Comparison of ENCODE assay signal across 18 cellular contexts in the genomic region with DNA sequence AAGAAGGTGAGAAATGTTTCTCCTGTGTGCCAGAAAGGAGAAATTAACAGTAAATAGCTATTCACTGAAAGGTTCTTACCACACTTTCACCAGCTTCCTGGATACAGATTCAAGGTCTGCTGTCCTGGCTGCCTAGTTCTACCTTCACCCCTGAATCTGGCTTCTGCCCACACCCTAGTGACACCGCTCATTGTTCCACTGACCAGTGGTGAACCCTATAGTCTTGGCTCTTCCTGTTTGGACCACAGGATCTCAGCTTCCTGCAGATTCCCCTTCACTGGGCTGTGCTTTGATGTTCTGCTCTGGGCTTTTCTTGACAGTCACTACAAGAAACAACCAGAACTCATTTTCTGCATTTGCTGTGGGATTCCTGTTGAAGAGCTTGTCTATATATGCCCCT.
DNase-seq lines count a peak whose midpoint lies in the region; ATAC-seq, FAIRE-seq and TF ChIP-seq lines count a peak whose summit lies in the region.
"Had no signal": no experiment of that assay in that cellular context is flagged by ENCODE, and none has a peak within 500 bp of the region (broad histone marks: within the 10 kb centered on the region; RNA-seq: fewer than 3 reads in every experiment).

No MANE protein-coding gene starts in this region.

- no peak overlapping the region for H3K9ac ChIP-seq in liver (ENCODE audit: low read depth in 1 of 2, low read length in 2 of 2)
- no peak overlapping the region for H3K9ac ChIP-seq in HepG2 (ENCODE audit: insufficient read depth, low read depth, low read length)
- H3K9ac ChIP-seq: KMS-11 had no signal

- no peak for FAIRE-seq in HepG2 (lab: Jason Lieb, UNC)
- FAIRE-seq: A204.1 had no signal

- in situ Hi-C loops in HepG2 (cut with HindIII; ENCODE audit: extremely low pct_ligation_motif_present, low pct_unique_long_range_greater_than_20kb) = no loop called here

- no peaks in the 10 kb centered on the region for H4K20me1 ChIP-seq in HepG2 (ENCODE audit: insufficient read depth, low read length)
- no peaks in the 10 kb centered on the region for H4K20me1 ChIP-seq in osteoblast (ENCODE audit: insufficient read depth, low read length)

- TF ChIP-seq CTCF in liver (IDR thresholded peaks at IDR 0.05; ENCODE audit: low read depth, low read length, missing input control) (no peak), HepG2 (CRISPR knock-in tag; IDR thresholded peaks at IDR 0.05) (no peak), left ventricle myocardium inferior (IDR thresholded peaks at IDR 0.05; ENCODE audit: borderline replicate concordance) (no peak), osteoblast (IDR thresholded peaks at IDR 0.05; ENCODE audit: extremely low read depth, low read depth, low read length) (no peak), lower leg skin (IDR thresholded peaks at IDR 0.05) (no peak)

- no peaks in the 10 kb centered on the region for H3K27me3 ChIP-seq in liver (ENCODE audit: control insufficient read depth in 4 of 4, insufficient read depth in 4 of 4, low read length in 3 of 4)
- peaks cover 4 to 38% of the 10 kb centered on the region in 2 experiments; a peak in 3 of 5 replicates for H3K27me3 ChIP-seq in HepG2 (ENCODE audit: control insufficient read depth in 1 of 2, insufficient read depth in 2 of 2, low read length in 2 of 2)
- H3K27me3 ChIP-seq in left ventricle myocardium inferior (ENCODE audit: low read depth) = no peaks in the 10 kb centered on the region
- peaks cover 58% of the 10 kb centered on the region for H3K27me3 ChIP-seq in osteoblast (ENCODE audit: insufficient read depth, low read length)
- H3K27me3 ChIP-seq: Peyer's patch had no signal

- TF ChIP-seq RAD21 in liver (IDR thresholded peaks at IDR 0.05) (no peak), HepG2 (CRISPR knock-in tag; IDR thresholded peaks at IDR 0.05) (no peak)

- H3K27ac ChIP-seq in liver (ENCODE audit: low read depth in 1 of 2, low read length in 2 of 2) (no peak overlapping the region), HepG2 (ENCODE audit: extremely low read length, insufficient read depth, low read length) (no peak overlapping the region), left ventricle myocardium inferior (replicated peaks) (peak overlapping the region; percentile 23), osteoblast (ENCODE audit: low read depth, low read length) (no peak overlapping the region)
- H3K27ac ChIP-seq: KMS-11, Peyer's patch had no signal

- H3K9me3 ChIP-seq in liver (ENCODE audit: control insufficient read depth in 4 of 4, low read length in 3 of 4) = no peaks in the 10 kb centered on the region
- H3K9me3 ChIP-seq in HepG2 (ENCODE audit: low read length) = no peaks in the 10 kb centered on the region
- no peaks in the 10 kb centered on the region for H3K9me3 ChIP-seq in left ventricle myocardium inferior (replicated peaks)
- no peaks in the 10 kb centered on the region for H3K9me3 ChIP-seq in osteoblast (ENCODE audit: low read depth, low read length)
- H3K9me3 ChIP-seq: Caco-2, Peyer's patch had no signal

- ATAC-seq in HepG2 (no peak), GM21360 (IDR thresholded peaks at IDR 0.05; ENCODE audit: unreplicated experiment) (no peak)

- H3K79me2 ChIP-seq in HepG2 (ENCODE audit: insufficient read depth, low read length) (no peaks in the 10 kb centered on the region), osteoblast (ENCODE audit: insufficient read depth, low read length) (no peaks in the 10 kb centered on the region)

- BruUV-seq in HepG2 (replicated peaks; lab: Mats Ljungman, UMichigan) = no TSS peak

- TF ChIP-seq POLR2A in HepG2 (IDR thresholded peaks at IDR 0.05; ENCODE audit: insufficient read depth in 1 of 2, low read depth in 2 of 2, low read length in 2 of 2) = no peak
- TF ChIP-seq POLR2A in lower leg skin (IDR thresholded peaks at IDR 0.05) = no peak

- CTCF ChIA-PET in HepG2 (lab: Yijun Ruan, JAX; ENCODE audit: low intra/inter-chr PET ratio, low total read pairs) = no interaction called here

- no peak overlapping the region for H3K4me3 ChIP-seq in liver (ENCODE audit: low read depth in 1 of 3, low read length in 3 of 3)
- H3K4me3 ChIP-seq in HepG2 (replicated peaks in 1 of 3; ENCODE audit: insufficient read depth in 1 of 3, low read depth in 2 of 3, low read length in 3 of 3) = no peak overlapping the region
- no peak overlapping the region for H3K4me3 ChIP-seq in left ventricle myocardium inferior
- H3K4me3 ChIP-seq in osteoblast (ENCODE audit: insufficient read depth, low read length) = no peak overlapping the region
- no peak overlapping the region for H3K4me3 ChIP-seq in lower leg skin (ENCODE audit: low read depth, poor library complexity, severe bottlenecking)
- H3K4me3 ChIP-seq: MG63, Peyer's patch had no signal

- H3K4me2 ChIP-seq in HepG2 (ENCODE audit: low read depth, low read length) = no peak overlapping the region
- no peak overlapping the region for H3K4me2 ChIP-seq in osteoblast (ENCODE audit: insufficient read depth, low read length)
- H3K4me2 ChIP-seq: KMS-11 had no signal

- TF ChIP-seq EP300 in HepG2 (IDR thresholded peaks at IDR 0.05; ENCODE audit: low read depth in 2 of 2, low read length in 2 of 2) = no peak
- no peak for TF ChIP-seq EP300 in HepG2 (CRISPR knock-in tag; IDR thresholded peaks at IDR 0.05; ENCODE audit: borderline replicate concordance)

- H3K4me1 ChIP-seq in liver (ENCODE audit: control insufficient read depth in 4 of 4, insufficient read depth in 4 of 4, low read length in 3 of 4) = no peaks in the 10 kb centered on the region
- no peaks in the 10 kb centered on the region for H3K4me1 ChIP-seq in HepG2 (ENCODE audit: insufficient read depth, low read length)
- H3K4me1 ChIP-seq in left ventricle myocardium inferior = peaks cover 7% of the 10 kb centered on the region
- H3K4me1 ChIP-seq in osteoblast (ENCODE audit: insufficient read depth, low read length) = no peaks in the 10 kb centered on the region
- H3K4me1 ChIP-seq: Caco-2, Peyer's patch had no signal

- intact Hi-C loops in HepG2 (cut with micrococcal nuclease; ENCODE audit: unreplicated experiment) (no loop called here), left ventricle myocardium inferior (cut with micrococcal nuclease) (no loop called here), lower leg skin (cut with DNase I; ENCODE audit: low total_unique reads) (no loop called here)

- DNase-seq in HepG2 (ENCODE audit: low spot score) = no peak
- DNase-seq in left ventricle myocardium inferior = no peak
- DNase-seq in osteoblast (ENCODE audit: insufficient read length, low spot score, missing footprints) = peak; percentile 18
- DNase-seq in NCI-H1694 treated with DMSO at 0.1 percent for 48 hours (lab: John Stamatoyannopoulos, UW) = no peak
- DNase-seq in lower leg skin (ENCODE audit: low spot score in 2 of 2) = no peak
- no peak for DNase-seq in NCI-H146 (lab: John Stamatoyannopoulos, UW)
- DNase-seq: Caco-2, DMS53, H7, MG63, NCI-H1105, NCI-H187 treated with DMSO at 0.1 percent for 48 hours, NCI-H446 had no signal

- WGBS in liver = 89% methylated on average over 1 of the region's 1 CpG
- 60% methylated on average over 1 of the region's 1 CpG for WGBS in HepG2 (ENCODE audit: low lambda C conversion rate)
- 74 to 83% methylated on average over 1 of the region's 1 CpG for WGBS in lower leg skin, 2 donors

- H2AFZ ChIP-seq in HepG2 (ENCODE audit: low read length) = no peak overlapping the region
- no peak overlapping the region for H2AFZ ChIP-seq in osteoblast (ENCODE audit: low read length)

- POLR2A ChIA-PET in HepG2 (lab: Yijun Ruan, JAX) = no interaction called here

- H3K36me3 ChIP-seq in liver (ENCODE audit: control insufficient read depth in 4 of 4, insufficient read depth in 3 of 4, low read depth in 1 of 4, low read length in 3 of 4) (no peaks in the 10 kb centered on the region), HepG2 (replicated peaks in 1 of 2; ENCODE audit: control insufficient read depth in 1 of 2, insufficient read depth in 2 of 2, low read length in 2 of 2) (no peaks in the 10 kb centered on the region), left ventricle myocardium inferior (no peaks in the 10 kb centered on the region), osteoblast (ENCODE audit: insufficient read depth, low read length) (no peaks in the 10 kb centered on the region)
- H3K36me3 ChIP-seq: MG63, Peyer's patch had no signal

TF ChIP-seq in liver, 16 proteins besides CTCF, POLR2A, EP300 and RAD21:
- TF ChIP-seq NR2F2 (IDR thresholded peaks at IDR 0.05) = peak; percentile 48
- TF ChIP-seq, protein P1, sequence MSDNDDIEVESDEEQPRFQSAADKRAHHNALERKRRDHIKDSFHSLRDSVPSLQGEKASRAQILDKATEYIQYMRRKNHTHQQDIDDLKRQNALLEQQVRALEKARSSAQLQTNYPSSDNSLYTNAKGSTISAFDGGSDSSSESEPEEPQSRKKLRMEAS (IDR thresholded peaks at IDR 0.05) = no peak

TF ChIP-seq in HepG2, 621 proteins besides CTCF, POLR2A, EP300 and RAD21 (continues in another document):
- no peak for TF ChIP-seq SETDB1 (CRISPR knock-in tag; IDR thresholded peaks at IDR 0.05; ENCODE audit: borderline replicate concordance)
- TF ChIP-seq, protein P2, sequence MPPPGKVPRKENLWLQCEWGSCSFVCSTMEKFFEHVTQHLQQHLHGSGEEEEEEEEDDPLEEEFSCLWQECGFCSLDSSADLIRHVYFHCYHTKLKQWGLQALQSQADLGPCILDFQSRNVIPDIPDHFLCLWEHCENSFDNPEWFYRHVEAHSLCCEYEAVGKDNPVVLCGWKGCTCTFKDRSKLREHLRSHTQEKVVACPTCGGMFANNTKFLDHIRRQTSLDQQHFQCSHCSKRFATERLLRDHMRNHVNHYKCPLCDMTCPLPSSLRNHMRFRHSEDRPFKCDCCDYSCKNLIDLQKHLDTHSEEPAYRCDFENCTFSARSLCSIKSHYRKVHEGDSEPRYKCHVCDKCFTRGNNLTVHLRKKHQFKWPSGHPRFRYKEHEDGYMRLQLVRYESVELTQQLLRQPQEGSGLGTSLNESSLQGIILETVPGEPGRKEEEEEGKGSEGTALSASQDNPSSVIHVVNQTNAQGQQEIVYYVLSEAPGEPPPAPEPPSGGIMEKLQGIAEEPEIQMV (CRISPR knock-in tag; IDR thresholded peaks at IDR 0.05; ENCODE audit: low read depth) = no peak
- TF ChIP-seq, protein P3, sequence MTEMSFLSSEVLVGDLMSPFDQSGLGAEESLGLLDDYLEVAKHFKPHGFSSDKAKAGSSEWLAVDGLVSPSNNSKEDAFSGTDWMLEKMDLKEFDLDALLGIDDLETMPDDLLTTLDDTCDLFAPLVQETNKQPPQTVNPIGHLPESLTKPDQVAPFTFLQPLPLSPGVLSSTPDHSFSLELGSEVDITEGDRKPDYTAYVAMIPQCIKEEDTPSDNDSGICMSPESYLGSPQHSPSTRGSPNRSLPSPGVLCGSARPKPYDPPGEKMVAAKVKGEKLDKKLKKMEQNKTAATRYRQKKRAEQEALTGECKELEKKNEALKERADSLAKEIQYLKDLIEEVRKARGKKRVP (CRISPR knock-in tag; IDR thresholded peaks at IDR 0.05) = no peak
- TF ChIP-seq AHR (CRISPR knock-in tag; IDR thresholded peaks at IDR 0.05) = no peak
